8 cellular contexts compared by ENCODE assay signal in genomic region chr2:112542123-112542973, GRCh38.
DNase-seq lines count a peak whose midpoint lies in the region; ATAC-seq and TF ChIP-seq lines count a peak whose summit lies in the region.

A gene with protein sequence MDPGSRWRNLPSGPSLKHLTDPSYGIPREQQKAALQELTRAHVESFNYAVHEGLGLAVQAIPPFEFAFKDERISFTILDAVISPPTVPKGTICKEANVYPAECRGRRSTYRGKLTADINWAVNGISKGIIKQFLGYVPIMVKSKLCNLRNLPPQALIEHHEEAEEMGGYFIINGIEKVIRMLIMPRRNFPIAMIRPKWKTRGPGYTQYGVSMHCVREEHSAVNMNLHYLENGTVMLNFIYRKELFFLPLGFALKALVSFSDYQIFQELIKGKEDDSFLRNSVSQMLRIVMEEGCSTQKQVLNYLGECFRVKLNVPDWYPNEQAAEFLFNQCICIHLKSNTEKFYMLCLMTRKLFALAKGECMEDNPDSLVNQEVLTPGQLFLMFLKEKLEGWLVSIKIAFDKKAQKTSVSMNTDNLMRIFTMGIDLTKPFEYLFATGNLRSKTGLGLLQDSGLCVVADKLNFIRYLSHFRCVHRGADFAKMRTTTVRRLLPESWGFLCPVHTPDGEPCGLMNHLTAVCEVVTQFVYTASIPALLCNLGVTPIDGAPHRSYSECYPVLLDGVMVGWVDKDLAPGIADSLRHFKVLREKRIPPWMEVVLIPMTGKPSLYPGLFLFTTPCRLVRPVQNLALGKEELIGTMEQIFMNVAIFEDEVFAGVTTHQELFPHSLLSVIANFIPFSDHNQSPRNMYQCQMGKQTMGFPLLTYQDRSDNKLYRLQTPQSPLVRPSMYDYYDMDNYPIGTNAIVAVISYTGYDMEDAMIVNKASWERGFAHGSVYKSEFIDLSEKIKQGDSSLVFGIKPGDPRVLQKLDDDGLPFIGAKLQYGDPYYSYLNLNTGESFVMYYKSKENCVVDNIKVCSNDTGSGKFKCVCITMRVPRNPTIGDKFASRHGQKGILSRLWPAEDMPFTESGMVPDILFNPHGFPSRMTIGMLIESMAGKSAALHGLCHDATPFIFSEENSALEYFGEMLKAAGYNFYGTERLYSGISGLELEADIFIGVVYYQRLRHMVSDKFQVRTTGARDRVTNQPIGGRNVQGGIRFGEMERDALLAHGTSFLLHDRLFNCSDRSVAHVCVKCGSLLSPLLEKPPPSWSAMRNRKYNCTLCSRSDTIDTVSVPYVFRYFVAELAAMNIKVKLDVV (plus strand): TSS chr2:112542465. CDS start chr2:112542495, 30 bp downstream.

- TF ChIP-seq CTCF in astrocyte of the spinal cord (IDR thresholded peaks at IDR 0.05; ENCODE audit: low read depth, low read length) (no peak), retinal pigment epithelial cell (conservative IDR thresholded peaks at IDR 0.05; ENCODE audit: low read depth, low read length) (no peak)

- H3K4me3 ChIP-seq in astrocyte of the spinal cord (ENCODE audit: low read depth, low read length) (peak within 1 kb of the TSS; percentile 96), retinal pigment epithelial cell (ENCODE audit: low read length) (peak within 1 kb of the TSS; percentile 78)

- in situ Hi-C loops in astrocyte of the spinal cord (cut with HindIII; ENCODE audit: low sequenced_read_pairs) = no loop called here

- DNase-seq in NCI-H1436 (lab: John Stamatoyannopoulos, UW) = peak; percentile 80
- DNase-seq in NCI-H1436 treated with DMSO at 0.1 percent for 48 hours (lab: John Stamatoyannopoulos, UW) = no peak
- DNase-seq in NCI-H187 (lab: John Stamatoyannopoulos, UW) = peak; percentile 40 to 51
- peak; percentile 61 for DNase-seq in T-helper 22 cell (ENCODE audit: low read depth)
- peak; percentile 82 for DNase-seq in astrocyte of the spinal cord (ENCODE audit: low read depth, low spot score)
- peak; percentile 90 to 91 for DNase-seq in hippocampal formation (lab: John Stamatoyannopoulos, UW)
- DNase-seq in retinal pigment epithelial cell (ENCODE audit: low read depth) = peak; percentile 32

- ATAC-seq in HG02938 (IDR thresholded peaks at IDR 0.05; ENCODE audit: unreplicated experiment) = peak; percentile 76
